ENCODE assay signal across 12 cellular contexts in genomic region chr19:46068345-46069258, GRCh38. TPM values are rescaled to one million over a fixed set of nuclear protein-coding genes. Genes with fewer than 3 reads are reported as not detected.
DNase-seq lines count a peak whose midpoint lies in the region; ATAC-seq, FAIRE-seq and TF ChIP-seq lines count a peak whose summit lies in the region.
"Had no signal": no experiment of that assay in that cellular context is flagged by ENCODE, and none has a peak within 500 bp of the region (broad histone marks: within the 10 kb centered on the region; RNA-seq: fewer than 3 reads in every experiment).

No MANE protein-coding gene starts in this region.

- no peaks in the 10 kb centered on the region for H3K36me3 ChIP-seq in SK-N-MC (ENCODE audit: insufficient read depth, low read length)

- no peak overlapping the region for H3K9ac ChIP-seq in SK-N-MC (ENCODE audit: insufficient read length)

- H3K4me3 ChIP-seq in SK-N-MC (peak overlapping the region; percentile 43), fibroblast of the aortic adventitia (ENCODE audit: low read depth, low read length) (no peak overlapping the region)

- no peak for ATAC-seq in left lobe of liver
- ATAC-seq in Right ventricle myocardium superior (ENCODE audit: poor library complexity): no peak
- ATAC-seq: activated CD8-positive, alpha-beta memory T cell treated with anti-CD3 and anti-CD28 coated beads, Interleukin-2, amount 10 ng/mL, durations not matched to agents 7 days and 5 days had no signal

- TF ChIP-seq CTCF in fibroblast of the aortic adventitia (IDR thresholded peaks at IDR 0.05; ENCODE audit: insufficient read depth, low read length): no peak

- no peak overlapping the region for H3K27ac ChIP-seq in SK-N-MC
- H3K27ac ChIP-seq: 22Rv1 had no signal

- intact Hi-C loops in Right ventricle myocardium superior (cut with DNase I): no loop called here

- no peaks in the 10 kb centered on the region for H3K9me3 ChIP-seq in SK-N-MC (ENCODE audit: low read depth, low read length)

- peak; percentile 37 for DNase-seq in SIG-M5 treated with dmso at 0.1 percent for 504 hours (lab: John Stamatoyannopoulos, UW; ENCODE audit: unreplicated experiment)
- no peak for DNase-seq in SIG-M5 (lab: John Stamatoyannopoulos, UW)
- DNase-seq in SK-N-MC (ENCODE audit: low read depth, low spot score): peak; percentile 88
- DNase-seq in fibroblast of the aortic adventitia (ENCODE audit: low read depth): peak; percentile 93
- DNase-seq in urothelium cell line (ENCODE audit: low spot score): peak; percentile 84
- DNase-seq in left lobe of liver (ENCODE audit: low spot score): no peak
- no peak for DNase-seq in Right ventricle myocardium superior
- DNase-seq in stimulated activated CD4-positive, alpha-beta T cell treated with anti-CD3 and anti-CD28 coated beads, Interleukin-15, amount 100 ng/mL, for 24 hours: no peak
- DNase-seq: activated CD8-positive, alpha-beta memory T cell treated with anti-CD3 and anti-CD28 coated beads, Interleukin-2, amount 10 ng/mL, durations not matched to agents 7 days and 5 days; left cardiac atrium had no signal

- no peak for FAIRE-seq in urothelium cell line (lab: Jason Lieb, UNC)
- FAIRE-seq: colon had no signal

RNA-seq across cellular contexts. Expression of gene IGFL4, which starts 27.8 kb away (rescaled TPM):
- total RNA-seq in fibroblast of the aortic adventitia (ENCODE audit: low replicate concordance) (0.27 and 0.74 TPM in 2 replicates), left lobe of liver (not detected), Right ventricle myocardium superior (not detected)
- total RNA-seq: activated CD8-positive, alpha-beta memory T cell treated with anti-CD3 and anti-CD28 coated beads, Interleukin-2, amount 10 ng/mL, durations not matched to agents 7 days and 5 days; left cardiac atrium had no signal

RNA-seq across cellular contexts. Expression of gene PGLYRP1, which starts 45.7 kb away (rescaled TPM):
- total RNA-seq in fibroblast of the aortic adventitia (ENCODE audit: low replicate concordance) (not detected in 2 replicates), left lobe of liver (0.43 TPM), Right ventricle myocardium superior (not detected)
- total RNA-seq: activated CD8-positive, alpha-beta memory T cell treated with anti-CD3 and anti-CD28 coated beads, Interleukin-2, amount 10 ng/mL, durations not matched to agents 7 days and 5 days had no signal

RNA-seq across cellular contexts. Expression of gene IGFL3, which starts 55.9 kb away (rescaled TPM):
- not detected in 2 replicates for total RNA-seq in fibroblast of the aortic adventitia (ENCODE audit: low replicate concordance)
- not detected for total RNA-seq in left lobe of liver
- not detected for total RNA-seq in Right ventricle myocardium superior
- total RNA-seq: activated CD8-positive, alpha-beta memory T cell treated with anti-CD3 and anti-CD28 coated beads, Interleukin-2, amount 10 ng/mL, durations not matched to agents 7 days and 5 days; left cardiac atrium had no signal

Comparison
In these comparisons a context has a peak if more than half of its experiments do, and no peak if none do; other contexts are left out.
1. DNase-seq: peak in SIG-M5 treated with dmso at 0.1 percent for 504 hours (single experiment), SK-N-MC (single experiment), fibroblast of the aortic adventitia (single experiment) and urothelium cell line (single experiment); none in SIG-M5 (single experiment), left lobe of liver (single experiment), Right ventricle myocardium superior (single experiment) and stimulated activated CD4-positive, alpha-beta T cell treated with anti-CD3 and anti-CD28 coated beads, Interleukin-15, amount 100 ng/mL, for 24 hours (single experiment).